Comparison of ENCODE assay signal across 15 cellular contexts in genomic region chr7:17598846-17599245, GRCh38.
DNase-seq lines count a peak whose midpoint lies in the region; FAIRE-seq and TF ChIP-seq lines count a peak whose summit lies in the region.
"Had no signal": no experiment of that assay in that cellular context is flagged by ENCODE, and none has a peak within 500 bp of the region (broad histone marks: within the 10 kb centered on the region; RNA-seq: fewer than 3 reads in every experiment).

No MANE protein-coding gene starts in this region.

- no peaks in the 10 kb centered on the region for H3K79me2 ChIP-seq in neural cell (replicated peaks; ENCODE audit: insufficient read depth, low read length)

- H3K36me3 ChIP-seq in neural cell (ENCODE audit: insufficient read depth, low read length): no peaks in the 10 kb centered on the region
- H3K36me3 ChIP-seq: BE2C, HAP-1 had no signal

- no peaks in the 10 kb centered on the region for H3F3A ChIP-seq in neural cell (ENCODE audit: insufficient read depth, low read length, poor library complexity, severe bottlenecking)

- no peak for DNase-seq in H54 (ENCODE audit: insufficient read length, low spot score)
- DNase-seq in NCI-H146 (lab: John Stamatoyannopoulos, UW): peak; percentile 61
- peak; percentile 42 for DNase-seq in SHP77 treated with DMSO at 0.1 percent for 48 hours (lab: John Stamatoyannopoulos, UW)
- DNase-seq in OCI-M2 (lab: John Stamatoyannopoulos, UW; ENCODE audit: unreplicated experiment): no peak
- no peak for DNase-seq in stimulated activated CD4-positive, alpha-beta T cell treated with anti-CD3 and anti-CD28 coated beads, Interleukin-4, amount 100 ng/mL, for 1 hour
- DNase-seq in GM19238 (ENCODE audit: insufficient read length, low spot score): no peak
- DNase-seq in activated CD8-positive, alpha-beta memory T cell treated with anti-CD3 and anti-CD28 coated beads, Interleukin-2, amount 50 U/mL, for 4 hours: no peak
- DNase-seq: amniotic stem cell, BE2C, immature natural killer cell, SW 1271, testis had no signal

- TF ChIP-seq RAD21 in neural cell (conservative IDR thresholded peaks at IDR 0.05): no peak

- no peak for TF ChIP-seq POLR2A in H54 (IDR thresholded peaks at IDR 0.05; ENCODE audit: low read depth, low read length)

- TF ChIP-seq EP300 in neural cell (conservative IDR thresholded peaks at IDR 0.05; ENCODE audit: poor library complexity, severe bottlenecking): peak; percentile 86

- H3K27me3 ChIP-seq in neural cell (ENCODE audit: insufficient read depth, low read depth, low read length): no peaks in the 10 kb centered on the region
- H3K27me3 ChIP-seq: BE2C, testis had no signal

- H4K20me1 ChIP-seq in neural cell (ENCODE audit: insufficient read depth): no peaks in the 10 kb centered on the region

- H3K27ac ChIP-seq in neural cell (ENCODE audit: low read length): no peak overlapping the region
- H3K27ac ChIP-seq: testis had no signal

- no peak overlapping the region for H3K4me3 ChIP-seq in neural cell (ENCODE audit: low read length)
- H3K4me3 ChIP-seq: GM12878, HAP-1, testis had no signal

- TF ChIP-seq CTCF in neural cell (IDR thresholded peaks at IDR 0.05; ENCODE audit: poor library complexity, severe bottlenecking): no peak

- no peaks in the 10 kb centered on the region for H3K9me3 ChIP-seq in neural cell (ENCODE audit: low read length)
- H3K9me3 ChIP-seq: BE2C, HAP-1, testis had no signal

- peak; percentile 20 for FAIRE-seq in H54 (lab: Jason Lieb, UNC)
- FAIRE-seq: GM12878 had no signal

- no peak overlapping the region for H3K9ac ChIP-seq in neural cell (ENCODE audit: low read length)

- H2AFZ ChIP-seq in neural cell (ENCODE audit: low read depth, low read length): no peak overlapping the region

- H3K9me2 ChIP-seq in neural cell (ENCODE audit: insufficient read depth, low read length): no peaks in the 10 kb centered on the region

- H3K4me2 ChIP-seq in neural cell (ENCODE audit: low read length): no peak overlapping the region

TF ChIP-seq in neural cell, 6 proteins besides CTCF, POLR2A, EP300 and RAD21:
- TF ChIP-seq EZH2 (IDR thresholded peaks at IDR 0.05; ENCODE audit: borderline replicate concordance, insufficient read depth, low read length, poor library complexity, severe bottlenecking) (no peak), POLR2AphosphoS5 (IDR thresholded peaks at IDR 0.05) (peak; percentile 64)

Comparison
In these comparisons a context has a peak if more than half of its experiments do, and no peak if none do; other contexts are left out.
1. DNase-seq: peak in NCI-H146 (single experiment) and SHP77 treated with DMSO at 0.1 percent for 48 hours (single experiment); none in H54 (single experiment), OCI-M2 (single experiment), stimulated activated CD4-positive, alpha-beta T cell treated with anti-CD3 and anti-CD28 coated beads, Interleukin-4, amount 100 ng/mL, for 1 hour (single experiment), GM19238 (single experiment) and activated CD8-positive, alpha-beta memory T cell treated with anti-CD3 and anti-CD28 coated beads, Interleukin-2, amount 50 U/mL, for 4 hours (single experiment).